14 cellular contexts compared by ENCODE assay signal in the genomic region with DNA sequence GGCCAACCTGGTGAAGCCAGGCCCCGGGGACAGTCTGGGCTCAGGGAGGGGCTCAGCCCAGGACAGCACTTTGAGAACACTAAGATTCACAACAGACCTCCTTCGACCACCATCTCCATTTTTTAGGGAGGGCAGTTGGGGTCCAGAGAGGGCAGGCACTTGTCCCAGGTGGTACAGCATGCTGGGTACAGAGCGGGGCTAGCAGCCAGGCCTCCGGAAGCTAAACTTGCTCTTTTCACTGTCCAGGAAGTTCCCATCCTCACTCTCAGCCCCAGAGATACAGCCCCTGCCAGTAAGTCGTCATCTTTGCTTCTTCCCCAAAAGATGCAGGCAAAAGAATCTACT. TPM values are rescaled to one million over a fixed set of nuclear protein-coding genes. Genes with fewer than 3 reads are reported as not detected.
A peak's percentile ranks its signal among the peaks of the same experiment; 100 is the strongest.
DNase-seq lines count a peak whose midpoint lies in the region; ATAC-seq and TF ChIP-seq lines count a peak whose summit lies in the region.
"Had no signal": no experiment of that assay in that cellular context is flagged by ENCODE, and none has a peak within 500 bp of the region (broad histone marks: within the 10 kb centered on the region; RNA-seq: fewer than 3 reads in every experiment).

No MANE protein-coding gene starts in this region.

- DNase-seq in natural killer cell treated with Interleukin-12 subunit alpha and Interleukin-12 subunit beta and Interleukin-15 and Interleukin-18, amount 100 ng/mL, for 72 hours (ENCODE audit: low spot score), result peak; percentile 55
- no peak for DNase-seq in natural killer cell
- DNase-seq in progenitor cell of endocrine pancreas (ENCODE audit: low spot score, unreplicated experiment), result no peak
- DNase-seq in aorta, result no peak
- no peak for DNase-seq in iPS-NIHi11 (ENCODE audit: low spot score)
- DNase-seq in activated naive CD4-positive, alpha-beta T cell treated with anti-CD3 and anti-CD28 coated beads, Interleukin-2, amount 10 ng/mL, durations not matched to agents 7 days and 5 days, result no peak
- DNase-seq: ACHN; activated CD8-positive, alpha-beta memory T cell treated with anti-CD3 and anti-CD28 coated beads, Interleukin-2, amount 50 U/mL, for 48 hours; NCI-H1436 treated with DMSO at 0.1 percent for 48 hours; SHP77 treated with DMSO at 0.1 percent for 48 hours had no signal

- intact Hi-C loops in natural killer cell (cut with micrococcal nuclease), result no loop called here
- intact Hi-C loops in aorta (cut with DNase I), result no loop called here

- H3K4me3 ChIP-seq in aorta (ENCODE audit: low read length in 2 of 2), result no peak overlapping the region
- H3K4me3 ChIP-seq: HAP-1 had no signal

- CTCF ChIA-PET in activated naive CD4-positive, alpha-beta T cell treated with anti-CD3 and anti-CD28 coated beads, Interleukin-2, amount 10 ng/mL, durations not matched to agents 7 days and 5 days (lab: Charles Lee), result interaction anchor here (1.7 kb wide), 1 partner anchor 184 kb away, joined by 6 read pairs; no protein-coding TSS in a partner anchor

- H3K4me1 Mint-ChIP-seq in natural killer cell treated with Interleukin-12 subunit alpha and Interleukin-12 subunit beta and Interleukin-15 and Interleukin-18, amount 100 ng/mL, for 72 hours (ENCODE audit: low read depth in 2 of 2), result no peaks in the 10 kb centered on the region
- no peaks in the 10 kb centered on the region for H3K4me1 Mint-ChIP-seq in natural killer cell
- H3K4me1 Mint-ChIP-seq in progenitor cell of endocrine pancreas (ENCODE audit: low read depth), result peaks cover 25% of the 10 kb centered on the region
- H3K4me1 Mint-ChIP-seq in activated naive CD4-positive, alpha-beta T cell treated with anti-CD3 and anti-CD28 coated beads, Interleukin-2, amount 10 ng/mL, durations not matched to agents 7 days and 5 days, result no peaks in the 10 kb centered on the region

- H3K36me3 Mint-ChIP-seq in natural killer cell treated with Interleukin-12 subunit alpha and Interleukin-12 subunit beta and Interleukin-15 and Interleukin-18, amount 100 ng/mL, for 72 hours, result no peaks in the 10 kb centered on the region
- H3K36me3 Mint-ChIP-seq in natural killer cell (no peaks in the 10 kb centered on the region), progenitor cell of endocrine pancreas (ENCODE audit: insufficient read depth) (no peaks in the 10 kb centered on the region)
- no peaks in the 10 kb centered on the region for H3K36me3 Mint-ChIP-seq in activated naive CD4-positive, alpha-beta T cell treated with anti-CD3 and anti-CD28 coated beads, Interleukin-2, amount 10 ng/mL, durations not matched to agents 7 days and 5 days

- no peak for TF ChIP-seq CTCF in natural killer cell (IDR thresholded peaks at IDR 0.05)
- TF ChIP-seq CTCF in progenitor cell of endocrine pancreas (IDR thresholded peaks at IDR 0.05; ENCODE audit: unreplicated experiment), result no peak

- H3K27me3 ChIP-seq in layer of hippocampus (ENCODE audit: control insufficient read depth, insufficient read depth, low read length) (no peaks in the 10 kb centered on the region), aorta (ENCODE audit: control insufficient read depth in 1 of 2, insufficient read depth in 2 of 2, low read length in 1 of 2) (no peaks in the 10 kb centered on the region)

- 74 to 75% methylated on average over 5 of the region's 5 CpGs for WGBS in aorta, 2 donors

- H3K4me1 ChIP-seq in aorta (ENCODE audit: control insufficient read depth in 1 of 2, insufficient read depth in 2 of 2, low read length in 2 of 2), result no peaks in the 10 kb centered on the region
- H3K4me1 ChIP-seq: HAP-1 had no signal

- H3K9me3 ChIP-seq in aorta (ENCODE audit: control insufficient read depth, low read length), result no peaks in the 10 kb centered on the region
- H3K9me3 ChIP-seq: HAP-1 had no signal

- no peak for ATAC-seq in natural killer cell treated with Interleukin-12 subunit alpha and Interleukin-12 subunit beta and Interleukin-15 and Interleukin-18, amount 100 ng/mL, for 72 hours
- ATAC-seq in natural killer cell (no peak), aorta (ENCODE audit: low FRiP score) (peak; percentile 17), GM21576 (IDR thresholded peaks at IDR 0.05; ENCODE audit: unreplicated experiment) (no peak)

- H3K9me3 Mint-ChIP-seq in natural killer cell treated with Interleukin-12 subunit alpha and Interleukin-12 subunit beta and Interleukin-15 and Interleukin-18, amount 100 ng/mL, for 72 hours, result no peaks in the 10 kb centered on the region
- H3K9me3 Mint-ChIP-seq in natural killer cell (no peaks in the 10 kb centered on the region), progenitor cell of endocrine pancreas (ENCODE audit: low read depth) (no peaks in the 10 kb centered on the region)
- no peaks in the 10 kb centered on the region for H3K9me3 Mint-ChIP-seq in activated naive CD4-positive, alpha-beta T cell treated with anti-CD3 and anti-CD28 coated beads, Interleukin-2, amount 10 ng/mL, durations not matched to agents 7 days and 5 days

- no peak overlapping the region for H3K4me3 Mint-ChIP-seq in natural killer cell treated with Interleukin-12 subunit alpha and Interleukin-12 subunit beta and Interleukin-15 and Interleukin-18, amount 100 ng/mL, for 72 hours
- H3K4me3 Mint-ChIP-seq in natural killer cell, result no peak overlapping the region
- H3K4me3 Mint-ChIP-seq in progenitor cell of endocrine pancreas (ENCODE audit: low read depth), result no peak overlapping the region
- no peak overlapping the region for H3K4me3 Mint-ChIP-seq in activated naive CD4-positive, alpha-beta T cell treated with anti-CD3 and anti-CD28 coated beads, Interleukin-2, amount 10 ng/mL, durations not matched to agents 7 days and 5 days

- peaks cover 14 to 15% of the 10 kb centered on the region in 2 donors for H3K27me3 Mint-ChIP-seq in natural killer cell treated with Interleukin-12 subunit alpha and Interleukin-12 subunit beta and Interleukin-15 and Interleukin-18, amount 100 ng/mL, for 72 hours
- H3K27me3 Mint-ChIP-seq in natural killer cell (ENCODE audit: low read depth in 2 of 2), result peaks cover 26 to 29% of the 10 kb centered on the region in 2 donors
- peaks cover 14% of the 10 kb centered on the region for H3K27me3 Mint-ChIP-seq in progenitor cell of endocrine pancreas
- H3K27me3 Mint-ChIP-seq in activated naive CD4-positive, alpha-beta T cell treated with anti-CD3 and anti-CD28 coated beads, Interleukin-2, amount 10 ng/mL, durations not matched to agents 7 days and 5 days, result peaks cover 70% of the 10 kb centered on the region

- H3K27ac ChIP-seq in layer of hippocampus (ENCODE audit: low read depth, low read length) (peak overlapping the region; percentile 58), aorta (ENCODE audit: low read depth in 1 of 2, low read length in 2 of 2) (no peak overlapping the region)

- H3K27ac Mint-ChIP-seq in natural killer cell treated with Interleukin-12 subunit alpha and Interleukin-12 subunit beta and Interleukin-15 and Interleukin-18, amount 100 ng/mL, for 72 hours, result no peak overlapping the region
- no peak overlapping the region for H3K27ac Mint-ChIP-seq in natural killer cell
- peak overlapping the region; percentile 90 for H3K27ac Mint-ChIP-seq in progenitor cell of endocrine pancreas
- H3K27ac Mint-ChIP-seq in activated naive CD4-positive, alpha-beta T cell treated with anti-CD3 and anti-CD28 coated beads, Interleukin-2, amount 10 ng/mL, durations not matched to agents 7 days and 5 days, result no peak overlapping the region

- no peaks in the 10 kb centered on the region for H3K36me3 ChIP-seq in aorta (ENCODE audit: control insufficient read depth in 1 of 2, insufficient read depth in 2 of 2, low read length in 1 of 2)
- H3K36me3 ChIP-seq: HAP-1 had no signal

RNA-seq across cellular contexts. Expression of gene RAB3IL1, which starts 6.6 kb away (rescaled TPM):
- total RNA-seq in natural killer cell treated with Interleukin-12 subunit alpha and Interleukin-12 subunit beta and Interleukin-15 and Interleukin-18, amount 100 ng/mL, for 72 hours, result not detected
- total RNA-seq in natural killer cell, result not detected
- 0.53 and 0.67 TPM in 2 replicates for total RNA-seq in progenitor cell of endocrine pancreas
- 10 to 100 TPM; 23.8 to 45.2 TPM for total RNA-seq in aorta
- 10 to 100 TPM in 1 of 2 donors, 1 to 10 TPM in 1; 6.4 to 11.4 TPM for polyA plus RNA-seq in aorta

RNA-seq across cellular contexts. Expression of gene BEST1, which starts 26.2 kb away (rescaled TPM):
- total RNA-seq in natural killer cell treated with Interleukin-12 subunit alpha and Interleukin-12 subunit beta and Interleukin-15 and Interleukin-18, amount 100 ng/mL, for 72 hours, result 1 to 10 TPM; 1.0 to 1.9 TPM
- total RNA-seq in natural killer cell, result 1 to 10 TPM in 2 of 3 donors, under 1 TPM in 1; 0.32 to 2.0 (median 1.4) TPM
- total RNA-seq in progenitor cell of endocrine pancreas, result 0.34 and 0.44 TPM in 2 replicates
- 1 to 10 TPM; 3.9 to 8.0 TPM for total RNA-seq in aorta
- polyA plus RNA-seq in aorta, result 1 to 10 TPM; 3.5 to 4.1 TPM
- total RNA-seq: endothelial cell of umbilical vein had no signal

RNA-seq across cellular contexts. Expression of gene FADS3, which starts 32.6 kb away (rescaled TPM):
- total RNA-seq in natural killer cell treated with Interleukin-12 subunit alpha and Interleukin-12 subunit beta and Interleukin-15 and Interleukin-18, amount 100 ng/mL, for 72 hours, result 10 to 100 TPM; 13.2 to 14.0 TPM
- 10 to 100 TPM; 10.8 to 17.8 (median 11.5) TPM for total RNA-seq in natural killer cell
- 21.2 and 23.7 TPM in 2 replicates for total RNA-seq in progenitor cell of endocrine pancreas
- 100 to 1,000 TPM; 120 to 180 TPM for total RNA-seq in aorta
- polyA plus RNA-seq in aorta, result 100 to 1,000 TPM in 1 of 2 donors, 10 to 100 TPM in 1; 33.8 to 402 TPM

RNA-seq across cellular contexts. Expression of gene FTH1, which starts 43.4 kb away (rescaled TPM):
- over 10,000 TPM in 1 of 2 donors, 1,000 to 10,000 TPM in 1; 5,097 to 40,662 TPM for total RNA-seq in natural killer cell treated with Interleukin-12 subunit alpha and Interleukin-12 subunit beta and Interleukin-15 and Interleukin-18, amount 100 ng/mL, for 72 hours
- total RNA-seq in natural killer cell, result 1,000 to 10,000 TPM; 1,067 to 1,951 (median 1,796) TPM
- 1,669 and 1,699 TPM in 2 replicates for total RNA-seq in progenitor cell of endocrine pancreas
- 1,000 to 10,000 TPM; 2,602 to 2,677 TPM for total RNA-seq in aorta
- 1,000 to 10,000 TPM; 5,184 to 9,506 TPM for polyA plus RNA-seq in aorta

Comparison
In these comparisons a context has a peak if more than half of its experiments do, and no peak if none do; other contexts are left out.
1. RNA of gene RAB3IL1, which starts 6.6 kb away (total RNA-seq): 23.8 to 45.2 TPM in aorta; 0.53 to 0.67 TPM in progenitor cell of endocrine pancreas, not detected in natural killer cell treated with Interleukin-12 subunit alpha and Interleukin-12 subunit beta and Interleukin-15 and Interleukin-18, amount 100 ng/mL, for 72 hours and not detected in natural killer cell; every median in the first group is over 10 times any median in the second.